11 cellular contexts compared by ENCODE assay signal in the genomic region with DNA sequence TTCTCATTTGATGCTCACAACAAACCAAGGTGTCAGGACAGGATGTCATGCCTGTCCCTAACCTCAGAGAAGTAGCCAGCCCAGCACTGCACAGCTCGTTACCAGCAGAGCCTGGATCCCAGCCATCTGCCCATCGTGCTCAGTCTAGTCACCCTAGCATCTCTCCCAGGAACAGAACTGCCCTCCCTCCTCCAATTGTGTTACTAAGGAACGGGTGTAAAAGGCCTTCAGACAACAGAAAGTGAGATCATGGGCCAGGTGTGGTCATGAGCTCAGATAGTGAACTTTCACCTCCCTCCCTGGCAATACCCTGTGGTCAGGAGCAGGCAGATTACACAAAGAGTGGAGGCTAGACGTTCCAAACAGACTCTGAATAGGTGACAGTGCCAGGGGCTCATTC.
DNase-seq lines count a peak whose midpoint lies in the region; ATAC-seq and TF ChIP-seq lines count a peak whose summit lies in the region.
"Had no signal": no experiment of that assay in that cellular context is flagged by ENCODE, and none has a peak within 500 bp of the region (broad histone marks: within the 10 kb centered on the region; RNA-seq: fewer than 3 reads in every experiment).

No MANE protein-coding gene starts in this region.

- H3K27ac Mint-ChIP-seq in CD4-positive, CD25-positive, alpha-beta regulatory T cell, result peak overlapping the region in 2 of 3 donors; percentile 47
- H3K27ac Mint-ChIP-seq in activated CD8-positive, alpha-beta T cell treated with anti-CD3 and anti-CD28 coated beads for 36 hours, result no peak overlapping the region

- no peak overlapping the region for H3K27ac ChIP-seq in CD4-positive, CD25-positive, alpha-beta regulatory T cell (ENCODE audit: insufficient read depth, low read length, poor library complexity, severe bottlenecking)
- no peak overlapping the region for H3K27ac ChIP-seq in left lung

- POLR2A ChIA-PET in activated CD8-positive, alpha-beta T cell treated with anti-CD3 and anti-CD28 coated beads for 36 hours (lab: Charles Lee), result interaction anchor here (1.6 kb wide), 1 partner anchor 12 kb away, joined by 3 read pairs; no protein-coding TSS in a partner anchor

- no peaks in the 10 kb centered on the region for H3K36me3 Mint-ChIP-seq in CD4-positive, CD25-positive, alpha-beta regulatory T cell
- H3K36me3 Mint-ChIP-seq in activated CD8-positive, alpha-beta T cell treated with anti-CD3 and anti-CD28 coated beads for 36 hours (ENCODE audit: low read depth), result no peaks in the 10 kb centered on the region

- no peak for ATAC-seq in CD4-positive, CD25-positive, alpha-beta regulatory T cell (ENCODE audit: low read depth in 2 of 2)
- peak; percentile 76 for ATAC-seq in activated CD8-positive, alpha-beta T cell treated with anti-CD3 and anti-CD28 coated beads for 36 hours
- ATAC-seq in left lung (no peak), GM18909 (IDR thresholded peaks at IDR 0.05; ENCODE audit: poor library complexity, unreplicated experiment) (no peak)

- no peaks in the 10 kb centered on the region for H3K9me3 Mint-ChIP-seq in CD4-positive, CD25-positive, alpha-beta regulatory T cell
- no peaks in the 10 kb centered on the region for H3K9me3 Mint-ChIP-seq in activated CD8-positive, alpha-beta T cell treated with anti-CD3 and anti-CD28 coated beads for 36 hours

- H3K4me3 ChIP-seq in CD4-positive, CD25-positive, alpha-beta regulatory T cell (ENCODE audit: low read depth, low read length), result no peak overlapping the region
- H3K4me3 ChIP-seq in left lung, result no peak overlapping the region

- no peak for TF ChIP-seq CTCF in activated CD8-positive, alpha-beta T cell treated with anti-CD3 and anti-CD28 coated beads for 36 hours (IDR thresholded peaks at IDR 0.05)
- TF ChIP-seq CTCF in left lung (IDR thresholded peaks at IDR 0.05), result no peak

- H3K27me3 Mint-ChIP-seq in CD4-positive, CD25-positive, alpha-beta regulatory T cell, result no peaks in the 10 kb centered on the region
- H3K27me3 Mint-ChIP-seq in activated CD8-positive, alpha-beta T cell treated with anti-CD3 and anti-CD28 coated beads for 36 hours, result no peaks in the 10 kb centered on the region

- H3K27me3 ChIP-seq in CD4-positive, CD25-positive, alpha-beta regulatory T cell (ENCODE audit: control insufficient read depth, insufficient read depth, low read length), result no peaks in the 10 kb centered on the region
- H3K27me3 ChIP-seq in left lung, result no peaks in the 10 kb centered on the region

- H3K4me1 Mint-ChIP-seq in CD4-positive, CD25-positive, alpha-beta regulatory T cell, result peaks cover 0 to 17% (median 5%) of the 10 kb centered on the region in 4 donors
- H3K4me1 Mint-ChIP-seq in activated CD8-positive, alpha-beta T cell treated with anti-CD3 and anti-CD28 coated beads for 36 hours (ENCODE audit: low read depth), result peaks cover 19% of the 10 kb centered on the region

- intact Hi-C loops in activated CD8-positive, alpha-beta T cell treated with anti-CD3 and anti-CD28 coated beads for 36 hours (cut with micrococcal nuclease), result no loop called here
- intact Hi-C loops in left lung (cut with DNase I), result no loop called here

- no peaks in the 10 kb centered on the region for H3K36me3 ChIP-seq in CD4-positive, CD25-positive, alpha-beta regulatory T cell (ENCODE audit: control insufficient read depth, insufficient read depth, low read length)
- no peaks in the 10 kb centered on the region for H3K36me3 ChIP-seq in left lung

- H3K4me3 Mint-ChIP-seq in CD4-positive, CD25-positive, alpha-beta regulatory T cell, result no peak overlapping the region
- H3K4me3 Mint-ChIP-seq in activated CD8-positive, alpha-beta T cell treated with anti-CD3 and anti-CD28 coated beads for 36 hours, result no peak overlapping the region

- H3K9me3 ChIP-seq in CD4-positive, CD25-positive, alpha-beta regulatory T cell (ENCODE audit: control insufficient read depth in 2 of 2, low read length in 2 of 2), result no peaks in the 10 kb centered on the region
- no peaks in the 10 kb centered on the region for H3K9me3 ChIP-seq in left lung

- CTCF ChIA-PET in activated CD8-positive, alpha-beta T cell treated with anti-CD3 and anti-CD28 coated beads for 36 hours (lab: Charles Lee), result interaction anchor here (2.2 kb wide), 1 partner anchor 45 kb away, joined by 8 read pairs; no protein-coding TSS in a partner anchor

- H3K4me1 ChIP-seq in CD4-positive, CD25-positive, alpha-beta regulatory T cell (ENCODE audit: control insufficient read depth, insufficient read depth, low read length, poor library complexity, severe bottlenecking), result no peaks in the 10 kb centered on the region
- peaks cover 0 to 6% of the 10 kb centered on the region in 2 donors for H3K4me1 ChIP-seq in left lung

- no peak for DNase-seq in CD4-positive, CD25-positive, alpha-beta regulatory T cell
- DNase-seq in H4 (ENCODE audit: low spot score), result peak; percentile 33
- peak; percentile 51 for DNase-seq in activated CD8-positive, alpha-beta T cell treated with anti-CD3 and anti-CD28 coated beads for 36 hours
- DNase-seq in left kidney (ENCODE audit: low read depth, low spot score), result peak; percentile 45
- no peak for DNase-seq in dermis blood vessel endothelial cell
- no peak for DNase-seq in left lung
- no peak for DNase-seq in cortex of kidney (lab: John Stamatoyannopoulos, UW)
- DNase-seq: effector CD4-positive, alpha-beta T cell; NCI-H524; T-helper 9 cell had no signal

Comparison
In these comparisons a context has a peak if more than half of its experiments do, and no peak if none do; other contexts are left out.
1. DNase-seq: peak in H4 (single experiment), activated CD8-positive, alpha-beta T cell treated with anti-CD3 and anti-CD28 coated beads for 36 hours (single experiment) and left kidney (single experiment); none in CD4-positive, CD25-positive, alpha-beta regulatory T cell (0 of 3), dermis blood vessel endothelial cell (single experiment), left lung (0 of 2) and cortex of kidney (single experiment).